1 cellular context compared by ENCODE assay signal in genomic region chr3:171977860-171978259, GRCh38.
TF ChIP-seq lines count a peak whose summit lies in the region.

No MANE protein-coding gene starts in this region.

TF ChIP-seq in K562, 482 proteins besides CTCF, POLR2A, EP300 and RAD21 (continued from another document and continues in another):
- TF ChIP-seq SNAPC5 (CRISPR knock-in tag; IDR thresholded peaks at IDR 0.05) (no peak), BCOR (IDR thresholded peaks at IDR 0.05) (no peak), POLR2H (tag; IDR thresholded peaks at IDR 0.05; ENCODE audit: low read depth) (peak; percentile 69), GABPB1 (CRISPR knock-in tag; IDR thresholded peaks at IDR 0.05) (0 out of 2 replicates have a peak, but pooled peaks have one; percentile 28), ARID1B (IDR thresholded peaks at IDR 0.05) (peak; percentile 58), ZBTB2 (IDR thresholded peaks at IDR 0.05) (peak; percentile 75; the same call in 1 of the 2 replicates), PML (IDR thresholded peaks at IDR 0.05; ENCODE audit: low read length) (no peak), ZNF311 (CRISPR knock-in tag; IDR thresholded peaks at IDR 0.05) (peak; percentile 50; the same call in 1 of the 2 replicates), ETV5 (CRISPR knock-in tag; IDR thresholded peaks at IDR 0.05; ENCODE audit: low read depth) (0 out of 2 replicates have a peak, but pooled peaks have one; percentile 48), MTA1 (IDR thresholded peaks at IDR 0.05; ENCODE audit: borderline replicate concordance) (peak; percentile 61; the same call in 1 of the 2 replicates), ETV1 (tag; conservative IDR thresholded peaks at IDR 0.05; ENCODE audit: low read depth) (peak; percentile 75), ZNF740 (CRISPR knock-in tag; IDR thresholded peaks at IDR 0.05) (no peak), ZNF740 (tag; IDR thresholded peaks at IDR 0.05) (no peak), FOSL1 (tag; conservative IDR thresholded peaks at IDR 0.05) (peak; percentile 54), BRCA1 (IDR thresholded peaks at IDR 0.05) (no peak), BRCA1 (CRISPR knock-in tag; IDR thresholded peaks at IDR 0.05) (no peak), E2F8 (IDR thresholded peaks at IDR 0.05; ENCODE audit: low read depth, partially characterized antibody) (peak; percentile 5), SMAD3 (CRISPR knock-in tag; conservative IDR thresholded peaks at IDR 0.05) (peak; percentile 75; the same call in 1 of the 2 replicates), ZBTB40 (IDR thresholded peaks at IDR 0.05) (peak; percentile 64; the same call in 1 of the 2 replicates), ZBTB40 (CRISPR knock-in tag; IDR thresholded peaks at IDR 0.05) (no peak), ATF3 (IDR thresholded peaks at IDR 0.05) (peak; percentile 70; the same call in 1 of the 2 replicates), ATF3 (CRISPR knock-in tag; conservative IDR thresholded peaks at IDR 0.05) (peak; percentile 25; the same call in 1 of the 2 replicates), ATF6 (CRISPR knock-in tag; IDR thresholded peaks at IDR 0.05) (0 out of 2 replicates have a peak, but pooled peaks have one; percentile 1), CEBPB (tag; IDR thresholded peaks at IDR 0.05) (0 out of 2 replicates have a peak, but pooled peaks have one; percentile 46), ZNF449 (CRISPR knock-in tag; IDR thresholded peaks at IDR 0.05) (peak; percentile 55; the same call in 1 of the 2 replicates), RNF2 (IDR thresholded peaks at IDR 0.05) (peak; percentile 69; the same call in 1 of the 2 replicates), FOXK1 (CRISPR knock-in tag; IDR thresholded peaks at IDR 0.05; ENCODE audit: borderline replicate concordance) (no peak), CEBPG (CRISPR knock-in tag; IDR thresholded peaks at IDR 0.05) (peak; percentile 81), CEBPG (tag; conservative IDR thresholded peaks at IDR 0.05 in 1 of 2, IDR thresholded peaks at IDR 0.05 in 1 of 2) (peak in 1 of 2 experiments; percentile 93; a peak in 3 of 4 replicates), ETV6 (IDR thresholded peaks at IDR 0.05; ENCODE audit: borderline replicate concordance in 1 of 2, low read depth in 2 of 2, low read length in 1 of 2) (peak; percentile 66 to 86; a peak in 2 of 4 replicates), ETV6 (CRISPR knock-in tag; IDR thresholded peaks at IDR 0.05; ENCODE audit: borderline replicate concordance) (no peak), NR2C1 (IDR thresholded peaks at IDR 0.05) (peak; percentile 57; the same call in 1 of the 2 replicates), NR2C1 (tag; IDR thresholded peaks at IDR 0.05) (no peak; the same call in 1 of the 2 replicates), KDM4B (IDR thresholded peaks at IDR 0.05; ENCODE audit: borderline replicate concordance in 2 of 2, low read depth in 1 of 2) (no peak), MBD2 (IDR thresholded peaks at IDR 0.05; ENCODE audit: borderline replicate concordance, low read depth) (no peak), ZNF76 (CRISPR knock-in tag; IDR thresholded peaks at IDR 0.05; ENCODE audit: borderline replicate concordance) (peak; percentile 55; the same call in 1 of the 2 replicates), DPF2 (IDR thresholded peaks at IDR 0.05) (peak; percentile 71; the same call in 1 of the 2 replicates), E2F6 (IDR thresholded peaks at IDR 0.05; ENCODE audit: borderline replicate concordance in 1 of 2, extremely low read depth in 1 of 2, insufficient read depth in 1 of 2, insufficient read length in 1 of 2, low read depth in 1 of 2, low read length in 1 of 2, poor library complexity in 1 of 2, severe bottlenecking in 1 of 2) (no peak), ZNF124 (CRISPR knock-in tag; IDR thresholded peaks at IDR 0.05) (no peak), SNRNP70 (optimal IDR thresholded peaks at IDR 0.05; ENCODE audit: low read depth, low read length) (no peak), CBFB (CRISPR knock-in tag; IDR thresholded peaks at IDR 0.05) (no peak), TCF15 (CRISPR knock-in tag; IDR thresholded peaks at IDR 0.05) (no peak), RBM34 (IDR thresholded peaks at IDR 0.05; ENCODE audit: borderline replicate concordance, insufficient read depth, low read length) (no peak), NCOA6 (IDR thresholded peaks at IDR 0.05) (no peak), EP400 (IDR thresholded peaks at IDR 0.05) (peak; percentile 26; the same call in 1 of the 2 replicates)
